ENCODE assay signal across 9 cellular contexts in genomic region chr12:54725233-54725843, GRCh38.
DNase-seq lines count a peak whose midpoint lies in the region; ATAC-seq, FAIRE-seq and TF ChIP-seq lines count a peak whose summit lies in the region.
"Had no signal": no experiment of that assay in that cellular context is flagged by ENCODE, and none has a peak within 500 bp of the region (broad histone marks: within the 10 kb centered on the region; RNA-seq: fewer than 3 reads in every experiment).

No MANE protein-coding gene starts in this region.

- DNase-seq in BJ (ENCODE audit: low read depth) (no peak), HT1080 (ENCODE audit: low read depth) (peak; percentile 36), keratinocyte (ENCODE audit: low read depth, low spot score) (no peak), germinal center (ENCODE audit: low spot score) (no peak), stomach (no peak)

- H3K4me2 ChIP-seq in keratinocyte (ENCODE audit: control insufficient read depth, extremely low read depth, insufficient read depth, low read depth, low read length): no peak overlapping the region

- H3K9me1 ChIP-seq in keratinocyte (ENCODE audit: control insufficient read depth, extremely low read depth, insufficient read depth, low read length): no peaks in the 10 kb centered on the region

- H3K36me3 ChIP-seq in BJ (ENCODE audit: control insufficient read depth, insufficient read depth, low read length) (no peaks in the 10 kb centered on the region), keratinocyte (ENCODE audit: control insufficient read depth in 2 of 2, extremely low read depth in 1 of 2, insufficient read depth in 2 of 2, low read length in 2 of 2) (no peaks in the 10 kb centered on the region), stomach (no peaks in the 10 kb centered on the region)

- TF ChIP-seq CTCF in BJ (IDR thresholded peaks at IDR 0.05; ENCODE audit: insufficient read depth, low read depth, low read length): peak; percentile 45
- TF ChIP-seq CTCF in VCaP (conservative IDR thresholded peaks at IDR 0.05): peak; percentile 78
- peak in 2 of 3 experiments; percentile 23 to 40 for TF ChIP-seq CTCF in keratinocyte (optimal IDR thresholded peaks at IDR 0.05 in 1 of 3, IDR thresholded peaks at IDR 0.05 in 1 of 3, conservative IDR thresholded peaks at IDR 0.05 in 1 of 3; ENCODE audit: extremely low read depth in 1 of 3, insufficient read depth in 2 of 3, low read length in 3 of 3)
- TF ChIP-seq CTCF in stomach (IDR thresholded peaks at IDR 0.05): peak in 2 of 7 experiments; percentile 19 to 26

- no peak for ATAC-seq in HG03025 (IDR thresholded peaks at IDR 0.05; ENCODE audit: low FRiP score, unreplicated experiment)
- ATAC-seq in HG03469 (IDR thresholded peaks at IDR 0.05; ENCODE audit: unreplicated experiment): no peak
- ATAC-seq: esophagus mucosa had no signal

- intact Hi-C loops in stomach (cut with DNase I; ENCODE audit: low total_unique reads): no loop called here

- FAIRE-seq in keratinocyte (lab: Jason Lieb, UNC): no peak

- H3K9me3 ChIP-seq in keratinocyte (ENCODE audit: control insufficient read depth, low read depth, low read length) (no peaks in the 10 kb centered on the region), stomach (no peaks in the 10 kb centered on the region)

- POLR2A ChIA-PET in BJ (lab: Charles Lee): no interaction called here

- H2AFZ ChIP-seq in keratinocyte (ENCODE audit: control insufficient read depth, low read length): no peak overlapping the region

- H4K20me1 ChIP-seq in keratinocyte (ENCODE audit: control insufficient read depth, extremely low read depth, insufficient read depth, low read length): no peaks in the 10 kb centered on the region

- no peaks in the 10 kb centered on the region for H3K27me3 ChIP-seq in BJ (ENCODE audit: control insufficient read depth, insufficient read depth, low read length)
- H3K27me3 ChIP-seq in keratinocyte (ENCODE audit: control insufficient read depth, extremely low read depth, insufficient read depth, low read length): no peaks in the 10 kb centered on the region
- H3K27me3 ChIP-seq in stomach: no peaks in the 10 kb centered on the region

- 20 to 33% (median 22%) methylated on average over 5 of the region's 5 CpGs for WGBS in stomach, 5 donors

- CTCF ChIA-PET in BJ (lab: Yijun Ruan, JAX): interaction anchor here (1.1 to 1.8 kb wide), 3 partner anchors 10 to 61 kb away, joined by 3 to 11 read pairs (median 3); no protein-coding TSS in a partner anchor

- no peak for TF ChIP-seq EP300 in stomach (IDR thresholded peaks at IDR 0.05)

- dilution Hi-C loops in keratinocyte (cut with MboI; ENCODE audit: extremely low pct_ligation_motif_present, low sequenced_read_pairs): no loop called here

- TF ChIP-seq POLR2A in stomach (IDR thresholded peaks at IDR 0.05): no peak

- H3K79me2 ChIP-seq in keratinocyte (ENCODE audit: control insufficient read depth, insufficient read depth, low read length): no peaks in the 10 kb centered on the region

- no peak overlapping the region for H3K9ac ChIP-seq in keratinocyte (ENCODE audit: control insufficient read depth, extremely low read depth, insufficient read depth, low read length)

- no peak overlapping the region for H3K4me3 ChIP-seq in BJ (ENCODE audit: low read depth, low read length)
- H3K4me3 ChIP-seq in keratinocyte (ENCODE audit: control insufficient read depth in 2 of 3, extremely low read depth in 1 of 3, insufficient read depth in 2 of 3, low read depth in 1 of 3, low read length in 3 of 3): no peak overlapping the region
- no peak overlapping the region for H3K4me3 ChIP-seq in stomach

- H3K27ac ChIP-seq in VCaP (no peak overlapping the region), keratinocyte (ENCODE audit: control insufficient read depth, insufficient read depth, low read length) (no peak overlapping the region), stomach (no peak overlapping the region)

- H3K4me1 ChIP-seq in keratinocyte (ENCODE audit: control insufficient read depth, extremely low read depth, insufficient read depth, low read length) (no peaks in the 10 kb centered on the region), stomach (no peaks in the 10 kb centered on the region)
